Comparison of ENCODE assay signal across 10 cellular contexts in genomic region chr2:230738391-230738811, GRCh38. TPM values are rescaled to one million over a fixed set of nuclear protein-coding genes. Genes with fewer than 3 reads are reported as not detected.
DNase-seq lines count a peak whose midpoint lies in the region; ATAC-seq and TF ChIP-seq lines count a peak whose summit lies in the region.
"Had no signal": no experiment of that assay in that cellular context is flagged by ENCODE, and none has a peak within 500 bp of the region (broad histone marks: within the 10 kb centered on the region; RNA-seq: fewer than 3 reads in every experiment).

No MANE protein-coding gene starts in this region.

- H3K4me3 Mint-ChIP-seq in T-helper 1 cell treated with Interleukin-12 subunit alpha and Interleukin-12 subunit beta and Interleukin-4 antibody, amounts not matched to agents 30 μg/mL and 1 μg/mL, for 36 hours = peak overlapping the region; percentile 18
- H3K4me3 Mint-ChIP-seq in activated B cell treated with CpG ODN at 0.5 μM for 24 hours (no peak overlapping the region), immature natural killer cell (peak overlapping the region; percentile 40 to 63 (median 59))

- CTCF ChIA-PET in activated B cell treated with CpG ODN at 0.5 μM for 24 hours (lab: Charles Lee) = no interaction called here

- H3K36me3 ChIP-seq in thoracic aorta = no peaks in the 10 kb centered on the region
- H3K36me3 ChIP-seq: adrenal gland had no signal

- TF ChIP-seq CTCF in activated B cell treated with CpG ODN at 0.5 μM for 24 hours (IDR thresholded peaks at IDR 0.05) (no peak), thoracic aorta (IDR thresholded peaks at IDR 0.05) (no peak)

- H3K27ac ChIP-seq in thoracic aorta = peak overlapping the region; percentile 52 to 68

- H3K4me1 ChIP-seq in thoracic aorta (ENCODE audit: control insufficient read depth in 1 of 2, low read depth in 2 of 2) = peaks cover 32 to 39% of the 10 kb centered on the region in 2 donors

- POLR2A ChIA-PET in activated B cell treated with CpG ODN at 0.5 μM for 24 hours (lab: Charles Lee) = interaction anchor here (0.5 to 1.7 kb wide), 2 partner anchors 26 to 27 kb away, joined by 3 to 6 read pairs; partner anchors contain the start of gene CAB39

- peaks cover 64% of the 10 kb centered on the region for H3K4me1 Mint-ChIP-seq in T-helper 1 cell treated with Interleukin-12 subunit alpha and Interleukin-12 subunit beta and Interleukin-4 antibody, amounts not matched to agents 30 μg/mL and 1 μg/mL, for 36 hours (ENCODE audit: low read depth)
- H3K4me1 Mint-ChIP-seq in activated B cell treated with CpG ODN at 0.5 μM for 24 hours = peaks cover 56% of the 10 kb centered on the region
- H3K4me1 Mint-ChIP-seq in immature natural killer cell = peaks cover 68 to 89% of the 10 kb centered on the region in 2 donors

- H3K27ac Mint-ChIP-seq in T-helper 1 cell treated with Interleukin-12 subunit alpha and Interleukin-12 subunit beta and Interleukin-4 antibody, amounts not matched to agents 30 μg/mL and 1 μg/mL, for 36 hours = peak overlapping the region; percentile 56
- H3K27ac Mint-ChIP-seq in activated B cell treated with CpG ODN at 0.5 μM for 24 hours = peak overlapping the region; percentile 3
- peak overlapping the region; percentile 42 to 83 (median 69) for H3K27ac Mint-ChIP-seq in immature natural killer cell

- intact Hi-C loops in activated B cell treated with CpG ODN at 0.5 μM for 24 hours (cut with micrococcal nuclease) = no loop called here

- H3K27me3 Mint-ChIP-seq in T-helper 1 cell treated with Interleukin-12 subunit alpha and Interleukin-12 subunit beta and Interleukin-4 antibody, amounts not matched to agents 30 μg/mL and 1 μg/mL, for 36 hours (ENCODE audit: low read depth) = no peaks in the 10 kb centered on the region
- H3K27me3 Mint-ChIP-seq in activated B cell treated with CpG ODN at 0.5 μM for 24 hours (no peaks in the 10 kb centered on the region), immature natural killer cell (ENCODE audit: low read depth in 3 of 3) (no peaks in the 10 kb centered on the region)

- peak overlapping the region; percentile 46 for H3K4me3 ChIP-seq in thoracic aorta
- H3K4me3 ChIP-seq: adrenal gland had no signal

- no peaks in the 10 kb centered on the region for H3K9me3 Mint-ChIP-seq in T-helper 1 cell treated with Interleukin-12 subunit alpha and Interleukin-12 subunit beta and Interleukin-4 antibody, amounts not matched to agents 30 μg/mL and 1 μg/mL, for 36 hours
- H3K9me3 Mint-ChIP-seq in activated B cell treated with CpG ODN at 0.5 μM for 24 hours (no peaks in the 10 kb centered on the region), immature natural killer cell (no peaks in the 10 kb centered on the region)

- H3K9me3 ChIP-seq in thoracic aorta = no peaks in the 10 kb centered on the region
- H3K9me3 ChIP-seq: adrenal gland had no signal

- H3K27me3 ChIP-seq in thoracic aorta (replicated peaks; ENCODE audit: insufficient read depth) = no peaks in the 10 kb centered on the region
- H3K27me3 ChIP-seq: adrenal gland had no signal

- DNase-seq in T-helper 1 cell (no peak), activated B cell treated with CpG ODN at 0.5 μM for 24 hours (no peak), immature natural killer cell (no peak), thoracic aorta (ENCODE audit: low spot score) (no peak), NCI-H2227 (lab: John Stamatoyannopoulos, UW; ENCODE audit: unreplicated experiment) (no peak)
- DNase-seq: ACHN had no signal

- H3K36me3 Mint-ChIP-seq in T-helper 1 cell treated with Interleukin-12 subunit alpha and Interleukin-12 subunit beta and Interleukin-4 antibody, amounts not matched to agents 30 μg/mL and 1 μg/mL, for 36 hours (ENCODE audit: low read depth) = peaks cover 41% of the 10 kb centered on the region
- peaks cover 23% of the 10 kb centered on the region for H3K36me3 Mint-ChIP-seq in activated B cell treated with CpG ODN at 0.5 μM for 24 hours (ENCODE audit: low read depth)
- peaks cover 0 to 4% (median 4%) of the 10 kb centered on the region in 3 donors for H3K36me3 Mint-ChIP-seq in immature natural killer cell

- ATAC-seq in activated B cell treated with CpG ODN at 0.5 μM for 24 hours (ENCODE audit: low read depth) = no peak
- ATAC-seq in thoracic aorta (ENCODE audit: insufficient number of reproducible peaks, low FRiP score, low read depth) = no peak
- ATAC-seq in GM21529 (IDR thresholded peaks at IDR 0.05; ENCODE audit: unreplicated experiment) = no peak
- ATAC-seq in HG03378 (IDR thresholded peaks at IDR 0.05; ENCODE audit: unreplicated experiment) = no peak

RNA-seq across cellular contexts. Expression of gene CAB39, which starts 25.8 kb away (rescaled TPM):
- total RNA-seq in activated B cell treated with CpG ODN at 0.5 μM for 24 hours = 60.1 and 68.6 TPM in 2 replicates
- 10 to 100 TPM; 39.2 to 57.9 (median 39.3) TPM for polyA plus RNA-seq in immature natural killer cell
- 100 to 1,000 TPM in 1 of 2 donors, 10 to 100 TPM in 1; 83.1 to 103 TPM for total RNA-seq in thoracic aorta

Comparison
In these comparisons a context has a peak if more than half of its experiments do, and no peak if none do; other contexts are left out.
1. H3K27ac Mint-ChIP-seq: peak in every context shown above with its lines; median percentile 69 in immature natural killer cell; 56 in T-helper 1 cell treated with Interleukin-12 subunit alpha and Interleukin-12 subunit beta and Interleukin-4 antibody, amounts not matched to agents 30 μg/mL and 1 μg/mL, for 36 hours; 3 in activated B cell treated with CpG ODN at 0.5 μM for 24 hours.